1 cellular context compared by ENCODE assay signal in the genomic region with DNA sequence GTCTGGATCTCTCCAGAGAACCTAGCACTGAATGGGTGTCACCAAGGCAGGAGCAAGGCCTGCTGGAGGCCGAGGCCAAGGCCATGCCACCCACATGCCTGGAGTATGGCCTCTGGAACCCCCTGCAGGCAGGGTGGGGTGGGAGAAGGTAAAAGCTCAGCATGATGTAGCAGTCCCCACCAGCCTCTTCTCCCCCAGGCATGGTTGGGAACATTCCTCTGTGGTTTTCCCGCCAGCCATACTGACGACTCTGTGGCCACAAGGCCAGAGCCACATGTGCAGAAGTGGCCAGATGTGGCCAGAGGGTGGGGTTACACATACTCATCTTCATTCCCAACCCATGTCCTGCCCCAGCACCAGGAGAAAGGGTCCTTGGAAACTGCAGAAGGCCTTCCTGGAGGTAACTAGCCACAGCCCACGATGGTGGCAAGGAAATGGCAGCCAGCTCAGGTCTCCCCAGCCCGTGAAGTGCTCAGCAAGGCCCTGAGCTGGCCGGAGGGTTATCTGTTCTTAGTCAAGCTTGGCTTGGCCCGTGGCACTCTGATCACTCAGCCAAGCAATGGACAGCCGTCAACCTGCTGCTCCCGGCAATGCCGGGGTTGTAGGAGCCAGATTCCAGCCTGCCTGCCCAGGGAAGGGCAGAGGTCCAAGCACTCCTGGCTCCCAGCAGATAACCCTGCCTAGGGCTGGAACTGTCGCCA.
A peak's percentile ranks its signal among the peaks of the same experiment; 100 is the strongest.
TF ChIP-seq lines count a peak whose summit lies in the region.

No MANE protein-coding gene starts in this region.

TF ChIP-seq in K562, 482 proteins besides CTCF, POLR2A, EP300 and RAD21 (continued from another document):
- TF ChIP-seq, protein P1, sequence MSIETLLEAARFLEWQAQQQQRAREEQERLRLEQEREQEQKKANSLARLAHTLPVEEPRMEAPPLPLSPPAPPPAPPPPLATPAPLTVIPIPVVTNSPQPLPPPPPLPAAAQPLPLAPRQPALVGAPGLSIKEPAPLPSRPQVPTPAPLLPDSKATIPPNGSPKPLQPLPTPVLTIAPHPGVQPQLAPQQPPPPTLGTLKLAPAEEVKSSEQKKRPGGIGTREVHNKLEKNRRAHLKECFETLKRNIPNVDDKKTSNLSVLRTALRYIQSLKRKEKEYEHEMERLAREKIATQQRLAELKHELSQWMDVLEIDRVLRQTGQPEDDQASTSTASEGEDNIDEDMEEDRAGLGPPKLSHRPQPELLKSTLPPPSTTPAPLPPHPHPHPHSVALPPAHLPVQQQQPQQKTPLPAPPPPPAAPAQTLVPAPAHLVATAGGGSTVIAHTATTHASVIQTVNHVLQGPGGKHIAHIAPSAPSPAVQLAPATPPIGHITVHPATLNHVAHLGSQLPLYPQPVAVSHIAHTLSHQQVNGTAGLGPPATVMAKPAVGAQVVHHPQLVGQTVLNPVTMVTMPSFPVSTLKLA (conservative IDR thresholded peaks at IDR 0.05): peak in 1 of 2 experiments; percentile 48; a peak in 1 of 4 replicates
- no peak for TF ChIP-seq DPF2 (IDR thresholded peaks at IDR 0.05)
- no peak for TF ChIP-seq GTF2A2 (tag; IDR thresholded peaks at IDR 0.05)
- no peak for TF ChIP-seq SFPQ (IDR thresholded peaks at IDR 0.05; ENCODE audit: low read depth, low read length)
- TF ChIP-seq RBM39 (optimal IDR thresholded peaks at IDR 0.05; ENCODE audit: low read depth, low read length): no peak
- no peak for TF ChIP-seq RBM22 (IDR thresholded peaks at IDR 0.05; ENCODE audit: low read depth, low read length, poor library complexity, severe bottlenecking)
- peak; percentile 15; the same call in 1 of the 2 replicates for TF ChIP-seq TCF3 (CRISPR knock-in tag; IDR thresholded peaks at IDR 0.05)
- TF ChIP-seq LCOR (CRISPR knock-in tag; IDR thresholded peaks at IDR 0.05): no peak
- TF ChIP-seq STAT5B (CRISPR knock-in tag; IDR thresholded peaks at IDR 0.05): no peak
- TF ChIP-seq SNRNP70 (optimal IDR thresholded peaks at IDR 0.05; ENCODE audit: low read depth, low read length): no peak
- no peak for TF ChIP-seq ZNF511 (CRISPR knock-in tag; IDR thresholded peaks at IDR 0.05)
- TF ChIP-seq, protein P2, sequence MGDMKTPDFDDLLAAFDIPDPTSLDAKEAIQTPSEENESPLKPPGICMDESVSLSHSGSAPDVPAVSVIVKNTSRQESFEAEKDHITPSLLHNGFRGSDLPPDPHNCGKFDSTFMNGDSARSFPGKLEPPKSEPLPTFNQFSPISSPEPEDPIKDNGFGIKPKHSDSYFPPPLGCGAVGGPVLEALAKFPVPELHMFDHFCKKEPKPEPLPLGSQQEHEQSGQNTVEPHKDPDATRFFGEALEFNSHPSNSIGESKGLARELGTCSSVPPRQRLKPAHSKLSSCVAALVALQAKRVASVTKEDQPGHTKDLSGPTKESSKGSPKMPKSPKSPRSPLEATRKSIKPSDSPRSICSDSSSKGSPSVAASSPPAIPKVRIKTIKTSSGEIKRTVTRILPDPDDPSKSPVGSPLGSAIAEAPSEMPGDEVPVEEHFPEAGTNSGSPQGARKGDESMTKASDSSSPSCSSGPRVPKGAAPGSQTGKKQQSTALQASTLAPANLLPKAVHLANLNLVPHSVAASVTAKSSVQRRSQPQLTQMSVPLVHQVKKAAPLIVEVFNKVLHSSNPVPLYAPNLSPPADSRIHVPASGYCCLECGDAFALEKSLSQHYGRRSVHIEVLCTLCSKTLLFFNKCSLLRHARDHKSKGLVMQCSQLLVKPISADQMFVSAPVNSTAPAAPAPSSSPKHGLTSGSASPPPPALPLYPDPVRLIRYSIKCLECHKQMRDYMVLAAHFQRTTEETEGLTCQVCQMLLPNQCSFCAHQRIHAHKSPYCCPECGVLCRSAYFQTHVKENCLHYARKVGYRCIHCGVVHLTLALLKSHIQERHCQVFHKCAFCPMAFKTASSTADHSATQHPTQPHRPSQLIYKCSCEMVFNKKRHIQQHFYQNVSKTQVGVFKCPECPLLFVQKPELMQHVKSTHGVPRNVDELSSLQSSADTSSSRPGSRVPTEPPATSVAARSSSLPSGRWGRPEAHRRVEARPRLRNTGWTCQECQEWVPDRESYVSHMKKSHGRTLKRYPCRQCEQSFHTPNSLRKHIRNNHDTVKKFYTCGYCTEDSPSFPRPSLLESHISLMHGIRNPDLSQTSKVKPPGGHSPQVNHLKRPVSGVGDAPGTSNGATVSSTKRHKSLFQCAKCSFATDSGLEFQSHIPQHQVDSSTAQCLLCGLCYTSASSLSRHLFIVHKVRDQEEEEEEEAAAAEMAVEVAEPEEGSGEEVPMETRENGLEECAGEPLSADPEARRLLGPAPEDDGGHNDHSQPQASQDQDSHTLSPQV (IDR thresholded peaks at IDR 0.05): peak; percentile 87
- TF ChIP-seq ZNF79 (CRISPR knock-in tag; IDR thresholded peaks at IDR 0.05; ENCODE audit: low read depth): no peak
- TF ChIP-seq E2F6 (IDR thresholded peaks at IDR 0.05; ENCODE audit: borderline replicate concordance in 1 of 2, extremely low read depth in 1 of 2, insufficient read depth in 1 of 2, insufficient read length in 1 of 2, low read depth in 1 of 2, low read length in 1 of 2, poor library complexity in 1 of 2, severe bottlenecking in 1 of 2): peak; percentile 56 to 66
- TF ChIP-seq, protein P3, sequence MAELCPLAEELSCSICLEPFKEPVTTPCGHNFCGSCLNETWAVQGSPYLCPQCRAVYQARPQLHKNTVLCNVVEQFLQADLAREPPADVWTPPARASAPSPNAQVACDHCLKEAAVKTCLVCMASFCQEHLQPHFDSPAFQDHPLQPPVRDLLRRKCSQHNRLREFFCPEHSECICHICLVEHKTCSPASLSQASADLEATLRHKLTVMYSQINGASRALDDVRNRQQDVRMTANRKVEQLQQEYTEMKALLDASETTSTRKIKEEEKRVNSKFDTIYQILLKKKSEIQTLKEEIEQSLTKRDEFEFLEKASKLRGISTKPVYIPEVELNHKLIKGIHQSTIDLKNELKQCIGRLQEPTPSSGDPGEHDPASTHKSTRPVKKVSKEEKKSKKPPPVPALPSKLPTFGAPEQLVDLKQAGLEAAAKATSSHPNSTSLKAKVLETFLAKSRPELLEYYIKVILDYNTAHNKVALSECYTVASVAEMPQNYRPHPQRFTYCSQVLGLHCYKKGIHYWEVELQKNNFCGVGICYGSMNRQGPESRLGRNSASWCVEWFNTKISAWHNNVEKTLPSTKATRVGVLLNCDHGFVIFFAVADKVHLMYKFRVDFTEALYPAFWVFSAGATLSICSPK (IDR thresholded peaks at IDR 0.05; ENCODE audit: borderline replicate concordance): no peak
- no peak for TF ChIP-seq CREB1 (IDR thresholded peaks at IDR 0.05)
- 0 out of 2 replicates have a peak, but pooled peaks have one; percentile 27 for TF ChIP-seq CREB1 (CRISPR knock-in tag; IDR thresholded peaks at IDR 0.05)
- no peak for TF ChIP-seq TCF15 (CRISPR knock-in tag; IDR thresholded peaks at IDR 0.05)
- no peak for TF ChIP-seq SRSF1 (IDR thresholded peaks at IDR 0.05; ENCODE audit: low read depth, low read length)
- TF ChIP-seq ZNF766 (CRISPR knock-in tag; conservative IDR thresholded peaks at IDR 0.05): no peak
- no peak for TF ChIP-seq POLR2B (IDR thresholded peaks at IDR 0.05; ENCODE audit: low read depth, partially characterized antibody)
- no peak for TF ChIP-seq ZNF717 (CRISPR knock-in tag; IDR thresholded peaks at IDR 0.05)
- TF ChIP-seq ZKSCAN1 (IDR thresholded peaks at IDR 0.05; ENCODE audit: low read depth, low read length): no peak
- TF ChIP-seq STAT5A (IDR thresholded peaks at IDR 0.05; ENCODE audit: borderline replicate concordance, low read length): no peak
- no peak for TF ChIP-seq MTF1 (CRISPR knock-in tag; IDR thresholded peaks at IDR 0.05; ENCODE audit: borderline replicate concordance)
- no peak for TF ChIP-seq ZNF76 (CRISPR knock-in tag; IDR thresholded peaks at IDR 0.05; ENCODE audit: borderline replicate concordance)
TF ChIP-seq in K562: peak in this region for 16.
